In the genomic region with DNA sequence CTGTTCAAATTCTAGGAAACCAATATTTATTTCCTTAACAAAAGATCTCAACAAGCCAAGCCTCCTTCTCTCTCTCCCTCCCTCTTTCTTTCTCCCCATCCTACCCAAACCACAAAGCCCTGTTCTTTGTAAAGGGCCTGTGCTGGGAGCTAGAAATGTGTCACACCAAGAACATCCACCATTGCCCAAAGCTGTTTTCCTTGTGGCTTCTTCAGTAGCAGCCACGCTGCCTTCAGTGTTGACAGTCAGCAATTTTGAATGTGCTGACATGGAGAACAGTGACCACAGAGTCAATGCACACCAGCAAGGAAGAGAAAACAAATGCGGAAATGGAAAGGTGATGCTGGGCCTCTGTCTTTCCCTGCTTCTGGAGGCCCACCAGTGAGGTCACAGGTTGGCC, we compare ENCODE assay signal across 1 cellular context.
TF ChIP-seq lines count a peak whose summit lies in the region.

No MANE protein-coding gene starts in this region.

TF ChIP-seq in HepG2, 621 proteins besides CTCF, POLR2A, EP300 and RAD21 (continued from another document):
- TF ChIP-seq, protein P1, sequence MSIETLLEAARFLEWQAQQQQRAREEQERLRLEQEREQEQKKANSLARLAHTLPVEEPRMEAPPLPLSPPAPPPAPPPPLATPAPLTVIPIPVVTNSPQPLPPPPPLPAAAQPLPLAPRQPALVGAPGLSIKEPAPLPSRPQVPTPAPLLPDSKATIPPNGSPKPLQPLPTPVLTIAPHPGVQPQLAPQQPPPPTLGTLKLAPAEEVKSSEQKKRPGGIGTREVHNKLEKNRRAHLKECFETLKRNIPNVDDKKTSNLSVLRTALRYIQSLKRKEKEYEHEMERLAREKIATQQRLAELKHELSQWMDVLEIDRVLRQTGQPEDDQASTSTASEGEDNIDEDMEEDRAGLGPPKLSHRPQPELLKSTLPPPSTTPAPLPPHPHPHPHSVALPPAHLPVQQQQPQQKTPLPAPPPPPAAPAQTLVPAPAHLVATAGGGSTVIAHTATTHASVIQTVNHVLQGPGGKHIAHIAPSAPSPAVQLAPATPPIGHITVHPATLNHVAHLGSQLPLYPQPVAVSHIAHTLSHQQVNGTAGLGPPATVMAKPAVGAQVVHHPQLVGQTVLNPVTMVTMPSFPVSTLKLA (IDR thresholded peaks at IDR 0.05), result no peak
- TF ChIP-seq, protein P2, sequence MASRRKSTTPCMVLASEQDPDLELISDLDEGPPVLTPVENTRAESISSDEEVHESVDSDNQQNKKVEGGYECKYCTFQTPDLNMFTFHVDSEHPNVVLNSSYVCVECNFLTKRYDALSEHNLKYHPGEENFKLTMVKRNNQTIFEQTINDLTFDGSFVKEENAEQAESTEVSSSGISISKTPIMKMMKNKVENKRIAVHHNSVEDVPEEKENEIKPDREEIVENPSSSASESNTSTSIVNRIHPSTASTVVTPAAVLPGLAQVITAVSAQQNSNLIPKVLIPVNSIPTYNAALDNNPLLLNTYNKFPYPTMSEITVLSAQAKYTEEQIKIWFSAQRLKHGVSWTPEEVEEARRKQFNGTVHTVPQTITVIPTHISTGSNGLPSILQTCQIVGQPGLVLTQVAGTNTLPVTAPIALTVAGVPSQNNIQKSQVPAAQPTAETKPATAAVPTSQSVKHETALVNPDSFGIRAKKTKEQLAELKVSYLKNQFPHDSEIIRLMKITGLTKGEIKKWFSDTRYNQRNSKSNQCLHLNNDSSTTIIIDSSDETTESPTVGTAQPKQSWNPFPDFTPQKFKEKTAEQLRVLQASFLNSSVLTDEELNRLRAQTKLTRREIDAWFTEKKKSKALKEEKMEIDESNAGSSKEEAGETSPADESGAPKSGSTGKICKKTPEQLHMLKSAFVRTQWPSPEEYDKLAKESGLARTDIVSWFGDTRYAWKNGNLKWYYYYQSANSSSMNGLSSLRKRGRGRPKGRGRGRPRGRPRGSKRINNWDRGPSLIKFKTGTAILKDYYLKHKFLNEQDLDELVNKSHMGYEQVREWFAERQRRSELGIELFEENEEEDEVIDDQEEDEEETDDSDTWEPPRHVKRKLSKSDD (CRISPR knock-in tag; IDR thresholded peaks at IDR 0.05; ENCODE audit: low read depth), result no peak
- TF ChIP-seq GTF2F1 (IDR thresholded peaks at IDR 0.05; ENCODE audit: low read length) (no peak), KLF12 (CRISPR knock-in tag; IDR thresholded peaks at IDR 0.05; ENCODE audit: borderline replicate concordance) (no peak), ZNF644 (CRISPR knock-in tag; IDR thresholded peaks at IDR 0.05; ENCODE audit: low read depth) (no peak), TARDBP (CRISPR knock-in tag; IDR thresholded peaks at IDR 0.05) (no peak)
- TF ChIP-seq, protein P3, sequence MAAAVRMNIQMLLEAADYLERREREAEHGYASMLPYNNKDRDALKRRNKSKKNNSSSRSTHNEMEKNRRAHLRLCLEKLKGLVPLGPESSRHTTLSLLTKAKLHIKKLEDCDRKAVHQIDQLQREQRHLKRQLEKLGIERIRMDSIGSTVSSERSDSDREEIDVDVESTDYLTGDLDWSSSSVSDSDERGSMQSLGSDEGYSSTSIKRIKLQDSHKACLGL (CRISPR knock-in tag; IDR thresholded peaks at IDR 0.05), result no peak
